ENCODE assay signal across 9 cellular contexts in the genomic region with DNA sequence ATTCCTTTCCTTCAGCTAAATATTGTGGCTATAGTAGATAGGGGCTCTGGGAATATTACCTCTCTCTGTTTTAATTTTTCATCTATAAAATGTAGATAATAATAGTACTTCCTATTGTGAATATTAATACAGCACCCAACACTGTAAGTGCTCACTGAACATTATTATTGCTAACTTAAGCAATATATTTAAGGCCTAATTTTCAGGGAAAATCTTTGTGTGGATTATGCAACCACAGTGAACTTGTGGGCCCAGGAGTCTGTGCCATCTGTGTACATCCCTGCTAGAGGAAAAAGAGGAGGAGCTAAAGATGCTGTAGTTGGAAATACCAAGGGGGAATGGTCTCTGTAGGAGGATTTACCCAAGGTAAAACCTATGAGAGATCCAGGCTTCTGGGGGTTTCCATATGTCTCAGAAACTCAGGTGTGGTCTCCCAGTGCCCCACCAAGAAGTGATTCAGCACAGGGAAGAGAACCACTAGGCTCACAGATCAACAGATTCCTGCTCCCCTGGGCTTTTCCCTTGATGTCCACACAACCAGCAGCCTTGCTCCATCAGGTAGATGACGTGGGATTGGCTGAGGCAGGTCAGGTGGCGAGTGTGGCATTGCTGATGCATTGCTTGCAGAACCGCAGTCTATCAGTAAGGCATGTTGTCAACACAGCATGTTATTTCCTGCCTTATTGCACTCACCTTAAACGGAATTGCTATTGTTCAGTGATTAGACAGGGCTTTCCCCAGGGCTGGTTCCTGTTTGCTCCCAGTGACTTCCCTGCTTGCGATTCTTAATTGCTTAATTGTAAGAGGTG. TPM values are rescaled to one million over a fixed set of nuclear protein-coding genes. Genes with fewer than 3 reads are reported as not detected.
DNase-seq lines count a peak whose midpoint lies in the region; ATAC-seq, FAIRE-seq and TF ChIP-seq lines count a peak whose summit lies in the region.
"Had no signal": no experiment of that assay in that cellular context is flagged by ENCODE, and none has a peak within 500 bp of the region (broad histone marks: within the 10 kb centered on the region; RNA-seq: fewer than 3 reads in every experiment).

No MANE protein-coding gene starts in this region.

- H3K36me3 ChIP-seq in CD4-positive, CD25-positive, alpha-beta regulatory T cell (ENCODE audit: control insufficient read depth, insufficient read depth, low read length), result no peaks in the 10 kb centered on the region
- H3K36me3 ChIP-seq in bronchial epithelial cell (ENCODE audit: control insufficient read depth, insufficient read depth, low read length) (no peaks in the 10 kb centered on the region), osteoblast (ENCODE audit: insufficient read depth, low read length) (no peaks in the 10 kb centered on the region)

- no peaks in the 10 kb centered on the region for H3K27me3 ChIP-seq in CD4-positive, CD25-positive, alpha-beta regulatory T cell (ENCODE audit: control insufficient read depth, insufficient read depth, low read length)
- no peaks in the 10 kb centered on the region for H3K27me3 ChIP-seq in bronchial epithelial cell (ENCODE audit: control insufficient read depth, insufficient read depth, low read length)
- H3K27me3 ChIP-seq in osteoblast (ENCODE audit: insufficient read depth, low read length), result no peaks in the 10 kb centered on the region

- FAIRE-seq in bronchial epithelial cell (lab: Jason Lieb, UNC), result peak; percentile 99
- FAIRE-seq: colon had no signal

- H3K27ac ChIP-seq in CD4-positive, CD25-positive, alpha-beta regulatory T cell (ENCODE audit: insufficient read depth, low read length, poor library complexity, severe bottlenecking), result peak overlapping the region; percentile 96
- no peak overlapping the region for H3K27ac ChIP-seq in osteoblast (ENCODE audit: low read depth, low read length)
- H3K27ac ChIP-seq in coronary artery, result peak overlapping the region in 1 of 2 donors; percentile 40

- no peak for TF ChIP-seq CTCF in bronchial epithelial cell (IDR thresholded peaks at IDR 0.05; ENCODE audit: insufficient read depth, low read length, severe bottlenecking)
- TF ChIP-seq CTCF in osteoblast (IDR thresholded peaks at IDR 0.05; ENCODE audit: extremely low read depth, low read depth, low read length), result no peak
- TF ChIP-seq CTCF in coronary artery (IDR thresholded peaks at IDR 0.05), result no peak

- peaks cover 18% of the 10 kb centered on the region for H4K20me1 ChIP-seq in osteoblast (ENCODE audit: insufficient read depth, low read length)

- H3K4me3 ChIP-seq in CD4-positive, CD25-positive, alpha-beta regulatory T cell (ENCODE audit: low read depth, low read length), result peak overlapping the region; percentile 80
- H3K4me3 ChIP-seq in bronchial epithelial cell (ENCODE audit: low read depth, low read length) (no peak overlapping the region), osteoblast (ENCODE audit: insufficient read depth, low read length) (no peak overlapping the region), coronary artery (no peak overlapping the region)

- peaks cover 33% of the 10 kb centered on the region for H3K79me2 ChIP-seq in osteoblast (ENCODE audit: insufficient read depth, low read length)

- no peak overlapping the region for H3K4me2 ChIP-seq in osteoblast (ENCODE audit: insufficient read depth, low read length)

- peak; percentile 52 to 54 for ATAC-seq in CD4-positive, CD25-positive, alpha-beta regulatory T cell (ENCODE audit: low read depth in 2 of 2)
- ATAC-seq in HG02852 (IDR thresholded peaks at IDR 0.05; ENCODE audit: unreplicated experiment), result peak; percentile 31

- H3K36me3 Mint-ChIP-seq in CD4-positive, CD25-positive, alpha-beta regulatory T cell, result peaks cover 3% of the 10 kb centered on the region

- H3K27ac Mint-ChIP-seq in CD4-positive, CD25-positive, alpha-beta regulatory T cell, result peak overlapping the region; percentile 99

- H3K4me3 Mint-ChIP-seq in CD4-positive, CD25-positive, alpha-beta regulatory T cell, result peak overlapping the region; percentile 81 to 87 (median 84)

- H3K27me3 Mint-ChIP-seq in CD4-positive, CD25-positive, alpha-beta regulatory T cell, result peaks cover 22% of the 10 kb centered on the region

- peaks cover 66% of the 10 kb centered on the region for H3K4me1 ChIP-seq in CD4-positive, CD25-positive, alpha-beta regulatory T cell (ENCODE audit: control insufficient read depth, insufficient read depth, low read length, poor library complexity, severe bottlenecking)
- peaks cover 24% of the 10 kb centered on the region for H3K4me1 ChIP-seq in osteoblast (ENCODE audit: insufficient read depth, low read length)

- H3K4me1 Mint-ChIP-seq in CD4-positive, CD25-positive, alpha-beta regulatory T cell, result peaks cover 32 to 46% (median 40%) of the 10 kb centered on the region in 4 donors

- H3K9me3 Mint-ChIP-seq in CD4-positive, CD25-positive, alpha-beta regulatory T cell, result peaks cover 0 to 4% (median 3%) of the 10 kb centered on the region in 7 donors

- peak; percentile 80 to 89 (median 83) for DNase-seq in CD4-positive, CD25-positive, alpha-beta regulatory T cell
- DNase-seq in T-helper 9 cell (peak; percentile 82), bronchial epithelial cell (ENCODE audit: low read depth) (peak; percentile 100), osteoblast (ENCODE audit: insufficient read length, low spot score, missing footprints) (peak; percentile 63), ureter (ENCODE audit: low spot score) (no peak), coronary artery (ENCODE audit: low spot score) (no peak), pons (ENCODE audit: low spot score) (no peak)

- no peaks in the 10 kb centered on the region for H3K9me3 ChIP-seq in CD4-positive, CD25-positive, alpha-beta regulatory T cell (ENCODE audit: control insufficient read depth in 2 of 2, low read length in 2 of 2)
- H3K9me3 ChIP-seq in osteoblast (ENCODE audit: low read depth, low read length), result no peaks in the 10 kb centered on the region

- no peak overlapping the region for H2AFZ ChIP-seq in osteoblast (ENCODE audit: low read length)

RNA-seq across cellular contexts. Expression of a gene that starts 1.6 kb away (rescaled TPM):
- 125 TPM for total RNA-seq in CD4-positive, CD25-positive, alpha-beta regulatory T cell
- polyA plus RNA-seq in CD4-positive, CD25-positive, alpha-beta regulatory T cell, result 10 to 100 TPM; 28.8 to 44.8 (median 38.9) TPM
- 18.8 and 20.8 TPM in 2 replicates for total RNA-seq in bronchial epithelial cell
- 29.0 and 33.3 TPM in 2 replicates for total RNA-seq in osteoblast
- 49.7 TPM for total RNA-seq in ureter

Comparison
In these comparisons a context has a peak if more than half of its experiments do, and no peak if none do; other contexts are left out.
1. DNase-seq: peak in CD4-positive, CD25-positive, alpha-beta regulatory T cell (3 of 3), T-helper 9 cell (single experiment), bronchial epithelial cell (single experiment) and osteoblast (single experiment); none in ureter (single experiment), coronary artery (single experiment) and pons (single experiment).